ENCODE assay signal across 14 cellular contexts in the genomic region with DNA sequence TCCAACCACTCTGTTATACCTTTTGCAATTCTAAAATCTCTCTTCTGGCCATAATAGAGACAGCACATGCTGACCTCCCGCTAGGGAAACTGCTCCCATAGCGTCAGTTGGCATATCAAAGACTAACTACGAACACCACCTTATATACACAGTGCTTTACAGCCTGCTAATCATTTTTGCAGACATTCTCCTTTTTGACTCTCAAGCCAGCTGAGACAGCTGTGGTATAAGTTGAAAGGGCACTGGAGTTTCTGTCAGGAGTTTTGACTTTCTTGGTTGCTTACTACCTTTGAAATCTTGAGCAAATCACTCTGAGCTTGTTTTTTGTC.
DNase-seq lines count a peak whose midpoint lies in the region; ATAC-seq and TF ChIP-seq lines count a peak whose summit lies in the region.
"Had no signal": no experiment of that assay in that cellular context is flagged by ENCODE, and none has a peak within 500 bp of the region (broad histone marks: within the 10 kb centered on the region; RNA-seq: fewer than 3 reads in every experiment).

No MANE protein-coding gene starts in this region.

- H2BK120ac ChIP-seq in H9 (ENCODE audit: low read depth, low read length, poor library complexity, severe bottlenecking): no peak overlapping the region

- no CpG with 5 or more reads among the region's 3 CpGs for WGBS in H9 (ENCODE audit: extremely low coverage, insufficient read length, low lambda C conversion rate)

- no peaks in the 10 kb centered on the region for H3K9me3 Mint-ChIP-seq in activated naive CD8-positive, alpha-beta T cell treated with anti-CD3 and anti-CD28 coated beads, Interleukin-2, amount 50 U/mL, for 24 hours
- peaks cover 0 to 6% of the 10 kb centered on the region in 2 experiments; a peak in 4 of 5 replicates for H3K9me3 Mint-ChIP-seq in H9
- H3K9me3 Mint-ChIP-seq: dendritic cell treated with granulocyte-macrophage colony-stimulating factor and Interleukin-4, amounts not matched to agents 40 ng/mL and 50 ng/mL, for 4 days had no signal

- no peak overlapping the region for H2BK12ac ChIP-seq in H9 (ENCODE audit: insufficient read length, low read depth, low read length)

- H3K4me1 ChIP-seq in H9 (ENCODE audit: insufficient read depth, low read length): no peaks in the 10 kb centered on the region
- H3K4me1 ChIP-seq: testis had no signal

- H3K9me3 ChIP-seq in H9 (ENCODE audit: control insufficient read depth, low read depth, low read length): no peaks in the 10 kb centered on the region
- H3K9me3 ChIP-seq: testis had no signal

- H2BK5ac ChIP-seq in H9 (ENCODE audit: insufficient read length, low read length): no peak overlapping the region

- H3K79me2 ChIP-seq in H9 (ENCODE audit: insufficient read depth, low read length): no peaks in the 10 kb centered on the region

- H4K5ac ChIP-seq in H9 (ENCODE audit: insufficient read length, low read depth, low read length): no peak overlapping the region

- DNase-seq in activated naive CD8-positive, alpha-beta T cell treated with anti-CD3 and anti-CD28 coated beads, Interleukin-2, amount 50 U/mL, for 24 hours: no peak
- no peak for DNase-seq in NCI-H526 (lab: John Stamatoyannopoulos, UW)
- DNase-seq in H9: no peak
- DNase-seq: aorta, mesendoderm, NCI-H510A treated with DMSO at 0.1 percent for 48 hours, occipital lobe, small intestine, testis had no signal

- no peak overlapping the region for H3K4me2 ChIP-seq in H9 (ENCODE audit: insufficient read depth, insufficient read length, low read length)

- no peak overlapping the region for H3K27ac ChIP-seq in H9 (ENCODE audit: insufficient read length, low read depth, low read length)
- H3K27ac ChIP-seq: testis had no signal

- H3K27me3 ChIP-seq in H9 (ENCODE audit: insufficient read depth, low read length): no peaks in the 10 kb centered on the region
- H3K27me3 ChIP-seq: testis had no signal

- no peak overlapping the region for H3K18ac ChIP-seq in H9 (ENCODE audit: insufficient read length, low read depth, low read length)

- ATAC-seq in GM18867 (IDR thresholded peaks at IDR 0.05; ENCODE audit: unreplicated experiment): peak; percentile 27
- peak; percentile 30 for ATAC-seq in GM21529 (IDR thresholded peaks at IDR 0.05; ENCODE audit: unreplicated experiment)
- peak; percentile 13 for ATAC-seq in HG03196 (IDR thresholded peaks at IDR 0.05; ENCODE audit: unreplicated experiment)
- ATAC-seq in activated naive CD8-positive, alpha-beta T cell treated with anti-CD3 and anti-CD28 coated beads, Interleukin-2, amount 50 U/mL, for 24 hours: peak; percentile 24
- no peak for ATAC-seq in GM21619 (IDR thresholded peaks at IDR 0.05; ENCODE audit: unreplicated experiment)

- H3K56ac ChIP-seq in H9 (ENCODE audit: insufficient read length, low read depth, low read length): no peak overlapping the region

- no peak for TF ChIP-seq CTCF in H9 (conservative IDR thresholded peaks at IDR 0.05)

- no peaks in the 10 kb centered on the region for H3K36me3 Mint-ChIP-seq in activated naive CD8-positive, alpha-beta T cell treated with anti-CD3 and anti-CD28 coated beads, Interleukin-2, amount 50 U/mL, for 24 hours (ENCODE audit: low read depth)
- H3K36me3 Mint-ChIP-seq in H9 (ENCODE audit: insufficient read depth in 1 of 3, low read depth in 3 of 3): no peaks in the 10 kb centered on the region; a peak in 1 of 7 replicates

- H4K8ac ChIP-seq in H9 (replicated peaks; ENCODE audit: insufficient read length, low read depth, low read length): no peak overlapping the region

- H2BK20ac ChIP-seq in H9 (ENCODE audit: low read depth, low read length, poor library complexity, severe bottlenecking): no peak overlapping the region

- H3T11ph ChIP-seq in H9 (ENCODE audit: low read length): no peak overlapping the region

- peaks cover 23% of the 10 kb centered on the region for H3K27me3 Mint-ChIP-seq in activated naive CD8-positive, alpha-beta T cell treated with anti-CD3 and anti-CD28 coated beads, Interleukin-2, amount 50 U/mL, for 24 hours
- peaks cover 69% of the 10 kb centered on the region for H3K27me3 Mint-ChIP-seq in H9 (ENCODE audit: low read depth)
- H3K27me3 Mint-ChIP-seq: dendritic cell treated with granulocyte-macrophage colony-stimulating factor and Interleukin-4, amounts not matched to agents 40 ng/mL and 50 ng/mL, for 4 days had no signal

- no peak overlapping the region for H4K91ac ChIP-seq in H9 (ENCODE audit: insufficient read length, low read depth, low read length)

- H3K79me1 ChIP-seq in H9 (ENCODE audit: insufficient read depth, low read depth, low read length, poor library complexity, severe bottlenecking): no peaks in the 10 kb centered on the region

- H3K9ac ChIP-seq in H9 (ENCODE audit: extremely low read depth, insufficient read length, low read length): no peak overlapping the region

- H3K27ac Mint-ChIP-seq in activated naive CD8-positive, alpha-beta T cell treated with anti-CD3 and anti-CD28 coated beads, Interleukin-2, amount 50 U/mL, for 24 hours: no peak overlapping the region
- H3K27ac Mint-ChIP-seq in H9: no peak overlapping the region

- H3K23ac ChIP-seq in H9 (ENCODE audit: insufficient read length, low read depth, low read length): no peak overlapping the region

- no peak overlapping the region for H2AFZ ChIP-seq in H9 (ENCODE audit: low read length)

- no peak overlapping the region for H2AK5ac ChIP-seq in H9 (ENCODE audit: insufficient read length, low read length)

- no peaks in the 10 kb centered on the region for H3K23me2 ChIP-seq in H9 (ENCODE audit: insufficient read length, low read depth, low read length, poor library complexity, severe bottlenecking)

- no peak overlapping the region for H3K14ac ChIP-seq in H9 (ENCODE audit: insufficient read depth, low read length)

- H3K4me3 Mint-ChIP-seq in activated naive CD8-positive, alpha-beta T cell treated with anti-CD3 and anti-CD28 coated beads, Interleukin-2, amount 50 U/mL, for 24 hours: no peak overlapping the region
- H3K4me3 Mint-ChIP-seq in H9: no peak overlapping the region
- H3K4me3 Mint-ChIP-seq: dendritic cell treated with granulocyte-macrophage colony-stimulating factor and Interleukin-4, amounts not matched to agents 40 ng/mL and 50 ng/mL, for 4 days had no signal

- no peaks in the 10 kb centered on the region for H4K20me1 ChIP-seq in H9 (ENCODE audit: control insufficient read depth, insufficient read depth, insufficient read length)

- H2BK15ac ChIP-seq in H9 (ENCODE audit: low read depth, low read length): no peak overlapping the region

- H3K4me1 Mint-ChIP-seq in activated naive CD8-positive, alpha-beta T cell treated with anti-CD3 and anti-CD28 coated beads, Interleukin-2, amount 50 U/mL, for 24 hours: peaks cover 18% of the 10 kb centered on the region
- H3K4me1 Mint-ChIP-seq in H9: peaks cover 0 to 3% of the 10 kb centered on the region in 2 experiments; a peak in 1 of 4 replicates

- no peak overlapping the region for H3K4ac ChIP-seq in H9 (ENCODE audit: low read depth, low read length)
